In the genomic region with DNA sequence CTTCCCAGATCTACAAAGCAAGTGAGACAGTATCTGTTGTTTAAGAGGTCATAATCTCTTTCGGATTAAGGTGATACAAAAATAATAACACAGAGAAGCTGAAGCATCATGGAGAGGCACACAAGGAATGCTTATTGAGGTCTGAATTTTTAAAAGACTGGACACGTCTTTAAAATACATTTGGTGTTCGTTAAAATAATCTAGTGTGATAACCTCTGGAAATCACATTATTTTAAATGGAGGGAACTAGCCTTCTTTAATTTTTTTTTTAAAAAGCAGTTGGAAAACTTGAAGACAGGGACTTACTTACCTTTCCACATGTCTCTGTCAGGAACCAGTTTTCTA, we compare ENCODE assay signal across 1 cellular context.
TF ChIP-seq lines count a peak whose summit lies in the region.

No MANE protein-coding gene starts in this region.

TF ChIP-seq in HepG2, 621 proteins besides CTCF, POLR2A, EP300 and RAD21 (continued from another document and continues in another):
- TF ChIP-seq, protein P1, sequence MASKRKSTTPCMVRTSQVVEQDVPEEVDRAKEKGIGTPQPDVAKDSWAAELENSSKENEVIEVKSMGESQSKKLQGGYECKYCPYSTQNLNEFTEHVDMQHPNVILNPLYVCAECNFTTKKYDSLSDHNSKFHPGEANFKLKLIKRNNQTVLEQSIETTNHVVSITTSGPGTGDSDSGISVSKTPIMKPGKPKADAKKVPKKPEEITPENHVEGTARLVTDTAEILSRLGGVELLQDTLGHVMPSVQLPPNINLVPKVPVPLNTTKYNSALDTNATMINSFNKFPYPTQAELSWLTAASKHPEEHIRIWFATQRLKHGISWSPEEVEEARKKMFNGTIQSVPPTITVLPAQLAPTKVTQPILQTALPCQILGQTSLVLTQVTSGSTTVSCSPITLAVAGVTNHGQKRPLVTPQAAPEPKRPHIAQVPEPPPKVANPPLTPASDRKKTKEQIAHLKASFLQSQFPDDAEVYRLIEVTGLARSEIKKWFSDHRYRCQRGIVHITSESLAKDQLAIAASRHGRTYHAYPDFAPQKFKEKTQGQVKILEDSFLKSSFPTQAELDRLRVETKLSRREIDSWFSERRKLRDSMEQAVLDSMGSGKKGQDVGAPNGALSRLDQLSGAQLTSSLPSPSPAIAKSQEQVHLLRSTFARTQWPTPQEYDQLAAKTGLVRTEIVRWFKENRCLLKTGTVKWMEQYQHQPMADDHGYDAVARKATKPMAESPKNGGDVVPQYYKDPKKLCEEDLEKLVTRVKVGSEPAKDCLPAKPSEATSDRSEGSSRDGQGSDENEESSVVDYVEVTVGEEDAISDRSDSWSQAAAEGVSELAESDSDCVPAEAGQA (IDR thresholded peaks at IDR 0.05; ENCODE audit: low read depth): no peak
- TF ChIP-seq, protein P1 (CRISPR knock-in tag; IDR thresholded peaks at IDR 0.05; ENCODE audit: borderline replicate concordance): 0 out of 2 replicates have a peak, but pooled peaks have one; percentile 51
- TF ChIP-seq SIN3B (IDR thresholded peaks at IDR 0.05; ENCODE audit: low read length) (no peak), ZFP36L2 (CRISPR knock-in tag; IDR thresholded peaks at IDR 0.05) (no peak), ZSCAN29 (CRISPR knock-in tag; conservative IDR thresholded peaks at IDR 0.05) (0 out of 2 replicates have a peak, but pooled peaks have one; percentile 18), ADNP (CRISPR knock-in tag; IDR thresholded peaks at IDR 0.05) (no peak), ETV6 (CRISPR knock-in tag; conservative IDR thresholded peaks at IDR 0.05) (no peak), ZC3H4 (CRISPR knock-in tag; IDR thresholded peaks at IDR 0.05; ENCODE audit: borderline replicate concordance) (no peak), ZNF256 (CRISPR knock-in tag; conservative IDR thresholded peaks at IDR 0.05) (0 out of 2 replicates have a peak, but pooled peaks have one; percentile 49), NR3C1 (CRISPR knock-in tag; IDR thresholded peaks at IDR 0.05) (no peak), MAFK (conservative IDR thresholded peaks at IDR 0.05 in 1 of 2, IDR thresholded peaks at IDR 0.05 in 1 of 2; ENCODE audit: low read length in 2 of 2) (0 out of 4 replicates have a peak, but pooled peaks of 1 of the 2 experiments have one; percentile 0), MED1 (CRISPR knock-in tag; IDR thresholded peaks at IDR 0.05) (no peak), NBN (conservative IDR thresholded peaks at IDR 0.05) (no peak), SP1 (IDR thresholded peaks at IDR 0.05) (no peak), SP1 (CRISPR knock-in tag; IDR thresholded peaks at IDR 0.05) (no peak), ZNF10 (CRISPR knock-in tag; IDR thresholded peaks at IDR 0.05; ENCODE audit: borderline replicate concordance, low read depth) (no peak), GATAD2A (CRISPR knock-in tag; IDR thresholded peaks at IDR 0.05) (no peak), CHD2 (IDR thresholded peaks at IDR 0.05; ENCODE audit: low read depth, low read length) (no peak), NFRKB (IDR thresholded peaks at IDR 0.05) (no peak), RFX1 (IDR thresholded peaks at IDR 0.05) (no peak), SRSF9 (IDR thresholded peaks at IDR 0.05; ENCODE audit: borderline replicate concordance, insufficient read depth, low read depth, low read length, poor library complexity, severe bottlenecking) (no peak), ZNF672 (CRISPR knock-in tag; IDR thresholded peaks at IDR 0.05) (no peak), FLYWCH1 (CRISPR knock-in tag; IDR thresholded peaks at IDR 0.05) (no peak), BORCS8-MEF2B (CRISPR knock-in tag; IDR thresholded peaks at IDR 0.05) (no peak), PCBP1 (IDR thresholded peaks at IDR 0.05; ENCODE audit: borderline replicate concordance, low read depth, low read length) (no peak)
- TF ChIP-seq, protein P2, sequence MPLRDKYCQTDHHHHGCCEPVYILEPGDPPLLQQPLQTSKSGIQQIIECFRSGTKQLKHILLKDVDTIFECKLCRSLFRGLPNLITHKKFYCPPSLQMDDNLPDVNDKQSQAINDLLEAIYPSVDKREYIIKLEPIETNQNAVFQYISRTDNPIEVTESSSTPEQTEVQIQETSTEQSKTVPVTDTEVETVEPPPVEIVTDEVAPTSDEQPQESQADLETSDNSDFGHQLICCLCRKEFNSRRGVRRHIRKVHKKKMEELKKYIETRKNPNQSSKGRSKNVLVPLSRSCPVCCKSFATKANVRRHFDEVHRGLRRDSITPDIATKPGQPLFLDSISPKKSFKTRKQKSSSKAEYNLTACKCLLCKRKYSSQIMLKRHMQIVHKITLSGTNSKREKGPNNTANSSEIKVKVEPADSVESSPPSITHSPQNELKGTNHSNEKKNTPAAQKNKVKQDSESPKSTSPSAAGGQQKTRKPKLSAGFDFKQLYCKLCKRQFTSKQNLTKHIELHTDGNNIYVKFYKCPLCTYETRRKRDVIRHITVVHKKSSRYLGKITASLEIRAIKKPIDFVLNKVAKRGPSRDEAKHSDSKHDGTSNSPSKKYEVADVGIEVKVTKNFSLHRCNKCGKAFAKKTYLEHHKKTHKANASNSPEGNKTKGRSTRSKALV (CRISPR knock-in tag; IDR thresholded peaks at IDR 0.05): no peak
- TF ChIP-seq, protein P3, sequence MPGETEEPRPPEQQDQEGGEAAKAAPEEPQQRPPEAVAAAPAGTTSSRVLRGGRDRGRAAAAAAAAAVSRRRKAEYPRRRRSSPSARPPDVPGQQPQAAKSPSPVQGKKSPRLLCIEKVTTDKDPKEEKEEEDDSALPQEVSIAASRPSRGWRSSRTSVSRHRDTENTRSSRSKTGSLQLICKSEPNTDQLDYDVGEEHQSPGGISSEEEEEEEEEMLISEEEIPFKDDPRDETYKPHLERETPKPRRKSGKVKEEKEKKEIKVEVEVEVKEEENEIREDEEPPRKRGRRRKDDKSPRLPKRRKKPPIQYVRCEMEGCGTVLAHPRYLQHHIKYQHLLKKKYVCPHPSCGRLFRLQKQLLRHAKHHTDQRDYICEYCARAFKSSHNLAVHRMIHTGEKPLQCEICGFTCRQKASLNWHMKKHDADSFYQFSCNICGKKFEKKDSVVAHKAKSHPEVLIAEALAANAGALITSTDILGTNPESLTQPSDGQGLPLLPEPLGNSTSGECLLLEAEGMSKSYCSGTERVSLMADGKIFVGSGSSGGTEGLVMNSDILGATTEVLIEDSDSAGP (CRISPR knock-in tag; IDR thresholded peaks at IDR 0.05; ENCODE audit: borderline replicate concordance): no peak
- TF ChIP-seq, protein P4, sequence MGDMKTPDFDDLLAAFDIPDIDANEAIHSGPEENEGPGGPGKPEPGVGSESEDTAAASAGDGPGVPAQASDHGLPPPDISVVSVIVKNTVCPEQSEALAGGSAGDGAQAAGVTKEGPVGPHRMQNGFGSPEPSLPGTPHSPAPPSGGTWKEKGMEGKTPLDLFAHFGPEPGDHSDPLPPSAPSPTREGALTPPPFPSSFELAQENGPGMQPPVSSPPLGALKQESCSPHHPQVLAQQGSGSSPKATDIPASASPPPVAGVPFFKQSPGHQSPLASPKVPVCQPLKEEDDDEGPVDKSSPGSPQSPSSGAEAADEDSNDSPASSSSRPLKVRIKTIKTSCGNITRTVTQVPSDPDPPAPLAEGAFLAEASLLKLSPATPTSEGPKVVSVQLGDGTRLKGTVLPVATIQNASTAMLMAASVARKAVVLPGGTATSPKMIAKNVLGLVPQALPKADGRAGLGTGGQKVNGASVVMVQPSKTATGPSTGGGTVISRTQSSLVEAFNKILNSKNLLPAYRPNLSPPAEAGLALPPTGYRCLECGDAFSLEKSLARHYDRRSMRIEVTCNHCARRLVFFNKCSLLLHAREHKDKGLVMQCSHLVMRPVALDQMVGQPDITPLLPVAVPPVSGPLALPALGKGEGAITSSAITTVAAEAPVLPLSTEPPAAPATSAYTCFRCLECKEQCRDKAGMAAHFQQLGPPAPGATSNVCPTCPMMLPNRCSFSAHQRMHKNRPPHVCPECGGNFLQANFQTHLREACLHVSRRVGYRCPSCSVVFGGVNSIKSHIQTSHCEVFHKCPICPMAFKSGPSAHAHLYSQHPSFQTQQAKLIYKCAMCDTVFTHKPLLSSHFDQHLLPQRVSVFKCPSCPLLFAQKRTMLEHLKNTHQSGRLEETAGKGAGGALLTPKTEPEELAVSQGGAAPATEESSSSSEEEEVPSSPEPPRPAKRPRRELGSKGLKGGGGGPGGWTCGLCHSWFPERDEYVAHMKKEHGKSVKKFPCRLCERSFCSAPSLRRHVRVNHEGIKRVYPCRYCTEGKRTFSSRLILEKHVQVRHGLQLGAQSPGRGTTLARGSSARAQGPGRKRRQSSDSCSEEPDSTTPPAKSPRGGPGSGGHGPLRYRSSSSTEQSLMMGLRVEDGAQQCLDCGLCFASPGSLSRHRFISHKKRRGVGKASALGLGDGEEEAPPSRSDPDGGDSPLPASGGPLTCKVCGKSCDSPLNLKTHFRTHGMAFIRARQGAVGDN (CRISPR knock-in tag; IDR thresholded peaks at IDR 0.05): no peak
- TF ChIP-seq, protein P5, sequence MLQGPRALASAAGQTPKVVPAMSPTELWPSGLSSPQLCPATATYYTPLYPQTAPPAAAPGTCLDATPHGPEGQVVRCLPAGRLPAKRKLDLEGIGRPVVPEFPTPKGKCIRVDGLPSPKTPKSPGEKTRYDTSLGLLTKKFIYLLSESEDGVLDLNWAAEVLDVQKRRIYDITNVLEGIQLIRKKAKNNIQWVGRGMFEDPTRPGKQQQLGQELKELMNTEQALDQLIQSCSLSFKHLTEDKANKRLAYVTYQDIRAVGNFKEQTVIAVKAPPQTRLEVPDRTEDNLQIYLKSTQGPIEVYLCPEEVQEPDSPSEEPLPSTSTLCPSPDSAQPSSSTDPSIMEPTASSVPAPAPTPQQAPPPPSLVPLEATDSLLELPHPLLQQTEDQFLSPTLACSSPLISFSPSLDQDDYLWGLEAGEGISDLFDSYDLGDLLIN (CRISPR knock-in tag; IDR thresholded peaks at IDR 0.05; ENCODE audit: borderline replicate concordance): no peak
- TF ChIP-seq, protein P6, sequence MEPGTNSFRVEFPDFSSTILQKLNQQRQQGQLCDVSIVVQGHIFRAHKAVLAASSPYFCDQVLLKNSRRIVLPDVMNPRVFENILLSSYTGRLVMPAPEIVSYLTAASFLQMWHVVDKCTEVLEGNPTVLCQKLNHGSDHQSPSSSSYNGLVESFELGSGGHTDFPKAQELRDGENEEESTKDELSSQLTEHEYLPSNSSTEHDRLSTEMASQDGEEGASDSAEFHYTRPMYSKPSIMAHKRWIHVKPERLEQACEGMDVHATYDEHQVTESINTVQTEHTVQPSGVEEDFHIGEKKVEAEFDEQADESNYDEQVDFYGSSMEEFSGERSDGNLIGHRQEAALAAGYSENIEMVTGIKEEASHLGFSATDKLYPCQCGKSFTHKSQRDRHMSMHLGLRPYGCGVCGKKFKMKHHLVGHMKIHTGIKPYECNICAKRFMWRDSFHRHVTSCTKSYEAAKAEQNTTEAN (CRISPR knock-in tag; conservative IDR thresholded peaks at IDR 0.05): peak; percentile 32; the same call in 1 of the 2 replicates
- TF ChIP-seq, protein P7, sequence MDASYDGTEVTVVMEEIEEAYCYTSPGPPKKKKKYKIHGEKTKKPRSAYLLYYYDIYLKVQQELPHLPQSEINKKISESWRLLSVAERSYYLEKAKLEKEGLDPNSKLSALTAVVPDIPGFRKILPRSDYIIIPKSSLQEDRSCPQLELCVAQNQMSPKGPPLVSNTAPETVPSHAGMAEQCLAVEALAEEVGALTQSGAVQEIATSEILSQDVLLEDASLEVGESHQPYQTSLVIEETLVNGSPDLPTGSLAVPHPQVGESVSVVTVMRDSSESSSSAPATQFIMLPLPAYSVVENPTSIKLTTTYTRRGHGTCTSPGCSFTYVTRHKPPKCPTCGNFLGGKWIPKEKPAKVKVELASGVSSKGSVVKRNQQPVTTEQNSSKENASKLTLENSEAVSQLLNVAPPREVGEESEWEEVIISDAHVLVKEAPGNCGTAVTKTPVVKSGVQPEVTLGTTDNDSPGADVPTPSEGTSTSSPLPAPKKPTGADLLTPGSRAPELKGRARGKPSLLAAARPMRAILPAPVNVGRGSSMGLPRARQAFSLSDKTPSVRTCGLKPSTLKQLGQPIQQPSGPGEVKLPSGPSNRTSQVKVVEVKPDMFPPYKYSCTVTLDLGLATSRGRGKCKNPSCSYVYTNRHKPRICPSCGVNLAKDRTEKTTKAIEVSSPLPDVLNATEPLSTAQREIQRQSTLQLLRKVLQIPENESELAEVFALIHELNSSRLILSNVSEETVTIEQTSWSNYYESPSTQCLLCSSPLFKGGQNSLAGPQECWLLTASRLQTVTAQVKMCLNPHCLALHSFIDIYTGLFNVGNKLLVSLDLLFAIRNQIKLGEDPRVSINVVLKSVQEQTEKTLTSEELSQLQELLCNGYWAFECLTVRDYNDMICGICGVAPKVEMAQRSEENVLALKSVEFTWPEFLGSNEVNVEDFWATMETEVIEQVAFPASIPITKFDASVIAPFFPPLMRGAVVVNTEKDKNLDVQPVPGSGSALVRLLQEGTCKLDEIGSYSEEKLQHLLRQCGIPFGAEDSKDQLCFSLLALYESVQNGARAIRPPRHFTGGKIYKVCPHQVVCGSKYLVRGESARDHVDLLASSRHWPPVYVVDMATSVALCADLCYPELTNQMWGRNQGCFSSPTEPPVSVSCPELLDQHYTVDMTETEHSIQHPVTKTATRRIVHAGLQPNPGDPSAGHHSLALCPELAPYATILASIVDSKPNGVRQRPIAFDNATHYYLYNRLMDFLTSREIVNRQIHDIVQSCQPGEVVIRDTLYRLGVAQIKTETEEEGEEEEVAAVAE (CRISPR knock-in tag; IDR thresholded peaks at IDR 0.05; ENCODE audit: borderline replicate concordance): no peak
- TF ChIP-seq, protein P8, sequence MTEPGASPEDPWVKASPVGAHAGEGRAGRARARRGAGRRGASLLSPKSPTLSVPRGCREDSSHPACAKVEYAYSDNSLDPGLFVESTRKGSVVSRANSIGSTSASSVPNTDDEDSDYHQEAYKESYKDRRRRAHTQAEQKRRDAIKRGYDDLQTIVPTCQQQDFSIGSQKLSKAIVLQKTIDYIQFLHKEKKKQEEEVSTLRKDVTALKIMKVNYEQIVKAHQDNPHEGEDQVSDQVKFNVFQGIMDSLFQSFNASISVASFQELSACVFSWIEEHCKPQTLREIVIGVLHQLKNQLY (CRISPR knock-in tag; IDR thresholded peaks at IDR 0.05): no peak
- TF ChIP-seq, protein P9, sequence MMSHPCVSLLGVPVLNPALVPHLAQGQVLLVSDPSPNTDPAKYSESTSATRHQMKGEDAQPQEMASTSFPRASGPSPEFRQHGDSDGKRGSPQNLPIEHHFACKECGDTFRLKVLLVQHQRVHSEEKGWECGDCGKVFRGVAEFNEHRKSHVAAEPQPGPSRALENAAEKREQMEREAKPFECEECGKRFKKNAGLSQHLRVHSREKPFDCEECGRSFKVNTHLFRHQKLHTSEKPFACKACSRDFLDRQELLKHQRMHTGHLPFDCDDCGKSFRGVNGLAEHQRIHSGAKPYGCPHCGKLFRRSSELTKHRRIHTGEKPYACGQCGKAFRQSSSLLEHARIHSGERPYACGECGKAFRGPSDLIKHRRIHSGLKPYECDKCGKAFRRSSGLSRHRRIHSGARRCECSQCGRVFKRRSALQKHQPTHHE (CRISPR knock-in tag; IDR thresholded peaks at IDR 0.05; ENCODE audit: borderline replicate concordance): no peak
